In genomic region chr16:50878536-50878935, GRCh38 we compare ENCODE assay signal across 21 cellular contexts.
"Had no signal": no experiment of that assay in that cellular context is flagged by ENCODE, and none has a peak within 500 bp of the region (broad histone marks: within the 10 kb centered on the region; RNA-seq: fewer than 3 reads in every experiment).

No MANE protein-coding gene starts in this region.

- H3K27ac ChIP-seq: coronary artery, left lung, psoas muscle, skin epidermis, spleen, suprapubic skin, transverse colon, upper lobe of right lung, uterus had no signal

- H3K9me3 ChIP-seq: left lung, mucosa of descending colon, psoas muscle, suprapubic skin, transverse colon, upper lobe of right lung, uterus had no signal

- DNase-seq: effector memory CD8-positive, alpha-beta T cell; left cardiac atrium; left lung; mesenchymal stem cell; mucosa of descending colon; naive B cell; psoas muscle; right cardiac atrium; spleen; stimulated activated CD4-positive, alpha-beta T cell treated with anti-CD3 and anti-CD28 coated beads, Interleukin-4, amount 100 ng/mL, for 4 hours; stimulated activated naive B cell treated with anti-CD40 and anti-IgM and Interleukin-4, amounts not matched to agents 10 μg/mL and 1 μg/mL and 100 μg/mL, for 72 hours; transverse colon; upper lobe of right lung; uterus had no signal

- H3K4me3 Mint-ChIP-seq: effector memory CD8-positive, alpha-beta T cell; mesothelial cell of epicardium; naive B cell; natural killer cell treated with Interleukin-12 subunit alpha and Interleukin-12 subunit beta and Interleukin-15 and Interleukin-18, amount 100 ng/mL, for 72 hours; neural crest cell; stimulated activated naive B cell treated with anti-CD40 and anti-IgM and Interleukin-4, amounts not matched to agents 10 μg/mL and 1 μg/mL and 100 μg/mL, for 72 hours; stimulated activated naive CD8-positive, alpha-beta T cell treated with anti-CD3 and anti-CD28 coated beads, Interleukin-15, Interleukin-2, amounts not matched to agents 100 ng/mL and 50 ng/mL, for 24 hours had no signal

- H3K4me1 ChIP-seq: left lung, psoas muscle, spleen, transverse colon, upper lobe of right lung, uterus had no signal

- H3K9me3 Mint-ChIP-seq: effector memory CD8-positive, alpha-beta T cell; mesothelial cell of epicardium; natural killer cell treated with Interleukin-12 subunit alpha and Interleukin-12 subunit beta and Interleukin-15 and Interleukin-18, amount 100 ng/mL, for 72 hours; neural crest cell; stimulated activated naive CD8-positive, alpha-beta T cell treated with anti-CD3 and anti-CD28 coated beads, Interleukin-15, Interleukin-2, amounts not matched to agents 100 ng/mL and 50 ng/mL, for 24 hours had no signal

- H3K4me1 Mint-ChIP-seq: mesothelial cell of epicardium; naive B cell; stimulated activated naive B cell treated with anti-CD40 and anti-IgM and Interleukin-4, amounts not matched to agents 10 μg/mL and 1 μg/mL and 100 μg/mL, for 72 hours had no signal

- H3K27ac Mint-ChIP-seq: effector memory CD8-positive, alpha-beta T cell; mesothelial cell of epicardium; natural killer cell treated with Interleukin-12 subunit alpha and Interleukin-12 subunit beta and Interleukin-15 and Interleukin-18, amount 100 ng/mL, for 72 hours; stimulated activated naive B cell treated with anti-CD40 and anti-IgM and Interleukin-4, amounts not matched to agents 10 μg/mL and 1 μg/mL and 100 μg/mL, for 72 hours; stimulated activated naive CD8-positive, alpha-beta T cell treated with anti-CD3 and anti-CD28 coated beads, Interleukin-15, Interleukin-2, amounts not matched to agents 100 ng/mL and 50 ng/mL, for 24 hours had no signal

- H3K4me3 ChIP-seq: coronary artery, left lung, mucosa of descending colon, psoas muscle, skin epidermis, spleen, suprapubic skin, transverse colon, upper lobe of right lung, uterus had no signal

- ATAC-seq: effector memory CD8-positive, alpha-beta T cell; left cardiac atrium; left lung; mucosa of descending colon; natural killer cell treated with Interleukin-12 subunit alpha and Interleukin-12 subunit beta and Interleukin-15 and Interleukin-18, amount 100 ng/mL, for 72 hours; psoas muscle; right cardiac atrium; stimulated activated naive B cell treated with anti-CD40 and anti-IgM and Interleukin-4, amounts not matched to agents 10 μg/mL and 1 μg/mL and 100 μg/mL, for 72 hours; upper lobe of right lung had no signal

- H3K36me3 ChIP-seq: left lung, spleen, suprapubic skin, transverse colon, upper lobe of right lung, uterus had no signal

- H3K36me3 Mint-ChIP-seq: mesothelial cell of epicardium; naive B cell; natural killer cell treated with Interleukin-12 subunit alpha and Interleukin-12 subunit beta and Interleukin-15 and Interleukin-18, amount 100 ng/mL, for 72 hours; stimulated activated naive B cell treated with anti-CD40 and anti-IgM and Interleukin-4, amounts not matched to agents 10 μg/mL and 1 μg/mL and 100 μg/mL, for 72 hours had no signal

- H3K27me3 ChIP-seq: suprapubic skin, transverse colon, uterus had no signal
